In the genomic region with DNA sequence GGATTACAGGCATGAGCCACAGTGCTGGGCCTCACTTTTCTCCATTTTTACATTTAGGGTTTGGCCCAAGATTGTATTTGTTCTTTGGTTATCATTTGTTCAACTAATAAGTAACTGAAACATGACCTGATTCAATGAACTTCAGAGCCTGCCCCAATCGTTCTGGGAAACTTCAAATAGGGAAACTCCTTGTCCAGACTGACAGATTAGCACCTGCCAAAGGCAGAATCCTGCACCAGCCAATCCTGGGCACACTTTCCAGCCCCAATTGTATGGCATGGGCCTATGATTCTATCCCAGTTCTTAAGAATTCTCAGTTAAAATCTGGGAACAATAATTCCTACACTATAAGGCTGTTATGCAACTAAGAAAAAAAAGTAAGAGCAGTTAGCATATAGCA, we compare ENCODE assay signal across 24 cellular contexts.
"Had no signal": no experiment of that assay in that cellular context is flagged by ENCODE, and none has a peak within 500 bp of the region (broad histone marks: within the 10 kb centered on the region; RNA-seq: fewer than 3 reads in every experiment).

No MANE protein-coding gene starts in this region.

- H3K4me3 ChIP-seq: neural progenitor cell, ovary, psoas muscle, right lobe of liver, sigmoid colon, stomach, thoracic aorta, thyroid gland, tibial nerve, upper lobe of left lung, vagina had no signal

- H3K79me2 ChIP-seq: parathyroid adenoma had no signal

- DNase-seq: occipital lobe; ovary; psoas muscle; right cardiac atrium; right lobe of liver; sigmoid colon; small intestine; stimulated activated CD4-positive, alpha-beta T cell treated with anti-CD3 and anti-CD28 coated beads, Interleukin-15, amount 100 ng/mL, for 24 hours; stimulated activated CD4-positive, alpha-beta T cell treated with anti-CD3 and anti-CD28 coated beads, Interleukin-2, amount 100 ng/mL, for 24 hours; stimulated activated CD4-positive, alpha-beta T cell treated with anti-CD3 and anti-CD28 coated beads, Interleukin-2, amount 100 ng/mL, for 48 hours; stimulated activated CD4-positive, alpha-beta T cell treated with anti-CD3 and anti-CD28 coated beads, Interleukin-4, amount 100 ng/mL, for 24 hours; stimulated activated naive B cell treated with anti-CD40 and anti-IgM and Interleukin-4, amounts not matched to agents 10 μg/mL and 1 μg/mL and 100 μg/mL, for 72 hours; stimulated activated naive CD4-positive, alpha-beta T cell treated with Interleukin-2 at 50 U/mL for 16 hours; stomach; thyroid gland; trophoblast cell; upper lobe of left lung had no signal

- FAIRE-seq: small intestine, urothelium cell line had no signal

- H3K27ac ChIP-seq: neural progenitor cell, ovary, parathyroid adenoma, psoas muscle, right lobe of liver, sigmoid colon, stomach, thoracic aorta, thyroid gland, tibial nerve, upper lobe of left lung, vagina had no signal

- H3K27me3 ChIP-seq: neural progenitor cell, ovary, right lobe of liver, sigmoid colon, stomach, thyroid gland, tibial nerve, upper lobe of left lung, vagina had no signal

- H3K4me1 ChIP-seq: neural progenitor cell, parathyroid adenoma, psoas muscle, right lobe of liver, sigmoid colon, thyroid gland, tibial nerve, upper lobe of left lung, vagina had no signal

- H3K4me2 ChIP-seq: neural progenitor cell had no signal

- H2AFZ ChIP-seq: neural progenitor cell, parathyroid adenoma had no signal

- H3K9ac ChIP-seq: neural progenitor cell, parathyroid adenoma had no signal

- ATAC-seq: psoas muscle; right cardiac atrium; stimulated activated effector memory CD8-positive, alpha-beta T cell treated with anti-CD3 and anti-CD28 coated beads, Interleukin-12 subunit alpha, Interleukin-12 subunit beta, amount 100 ng/mL, for 72 hours; stimulated activated naive B cell treated with anti-CD40 and anti-IgM and Interleukin-4, amounts not matched to agents 10 μg/mL and 1 μg/mL and 100 μg/mL, for 72 hours had no signal

- H3K36me3 ChIP-seq: neural progenitor cell, ovary had no signal

- H3K9me3 ChIP-seq: ovary, psoas muscle, right lobe of liver, sigmoid colon, stomach, thoracic aorta, thyroid gland, tibial nerve, upper lobe of left lung, vagina had no signal
